8 cellular contexts compared by ENCODE assay signal in genomic region chr14:60485600-60486251, GRCh38. TPM values are rescaled to one million over a fixed set of nuclear protein-coding genes. Genes with fewer than 3 reads are reported as not detected.
DNase-seq lines count a peak whose midpoint lies in the region; ATAC-seq and TF ChIP-seq lines count a peak whose summit lies in the region.

Gene C14orf39, minus strand, starts transcription at chr14:60486063. Its CDS starts 985 bp downstream, at chr14:60485078.

- no peak within 1 kb of the TSS for H3K27ac ChIP-seq in PC-9
- no peak within 1 kb of the TSS for H3K27ac ChIP-seq in skeletal muscle tissue (ENCODE audit: low read depth, low read length)

- H3K9me3 ChIP-seq in PC-9 (ENCODE audit: insufficient read depth, low read depth): no peaks in the 10 kb centered on the region
- no peaks in the 10 kb centered on the region for H3K9me3 ChIP-seq in skeletal muscle tissue (ENCODE audit: control insufficient read depth in 3 of 3, low read length in 3 of 3)

- TF ChIP-seq CTCF in PC-9 (conservative IDR thresholded peaks at IDR 0.05): no peak

- no peak within 1 kb of the TSS for H3K9ac ChIP-seq in skeletal muscle tissue (ENCODE audit: low read depth in 1 of 3, low read length in 3 of 3)

- ATAC-seq in GM21360 (IDR thresholded peaks at IDR 0.05; ENCODE audit: unreplicated experiment) (peak; percentile 48), left lobe of liver (no peak), GM21447 (IDR thresholded peaks at IDR 0.05; ENCODE audit: unreplicated experiment) (no peak), GM19463 (IDR thresholded peaks at IDR 0.05; ENCODE audit: unreplicated experiment) (no peak)

- no peaks in the 10 kb centered on the region for H3K27me3 ChIP-seq in PC-9 (ENCODE audit: insufficient read depth, low read depth)
- peaks cover 0 to 12% (median 12%) of the 10 kb centered on the region in 3 donors for H3K27me3 ChIP-seq in skeletal muscle tissue (ENCODE audit: control insufficient read depth in 3 of 3, insufficient read depth in 3 of 3, low read length in 3 of 3)

- H3K36me3 ChIP-seq in PC-9 (ENCODE audit: low read depth): no peaks in the 10 kb centered on the region
- no peaks in the 10 kb centered on the region for H3K36me3 ChIP-seq in skeletal muscle tissue (ENCODE audit: control insufficient read depth in 3 of 3, insufficient read depth in 3 of 3, low read length in 3 of 3)

- intact Hi-C loops in PC-9 (cut with micrococcal nuclease; ENCODE audit: unreplicated experiment): loop anchor here (5.0 kb wide), 2 partner anchors 133 to 298 kb away; no protein-coding TSS in a partner anchor

- CTCF ChIA-PET in PC-9 (lab: Charles Lee): no interaction called here

- no peaks in the 10 kb centered on the region for H3F3A ChIP-seq in PC-9 (ENCODE audit: insufficient read depth, low read depth)

- H3K4me1 ChIP-seq in PC-9 (replicated peaks; ENCODE audit: insufficient read depth) (no peaks in the 10 kb centered on the region), skeletal muscle tissue (ENCODE audit: control insufficient read depth in 3 of 3, insufficient read depth in 3 of 3, low read length in 3 of 3) (peaks cover 0 to 6% (median 0%) of the 10 kb centered on the region in 3 donors)

- H4K20me1 ChIP-seq in PC-9 (ENCODE audit: insufficient read depth): no peaks in the 10 kb centered on the region

- BruUV-seq in PC-9 (replicated peaks; lab: Mats Ljungman, UMichigan): no TSS peak

- H3K4me2 ChIP-seq in PC-9: no peak within 1 kb of the TSS

- H3K79me2 ChIP-seq in PC-9 (ENCODE audit: low read depth): no peaks in the 10 kb centered on the region

- peak within 1 kb of the TSS; percentile 53; the same call in 1 of the 2 replicates for H2AFZ ChIP-seq in PC-9

- no peaks in the 10 kb centered on the region for H3K9me2 ChIP-seq in PC-9 (ENCODE audit: insufficient read depth)

- H3K4me3 ChIP-seq in PC-9 (no peak within 1 kb of the TSS), skeletal muscle tissue (ENCODE audit: low read length in 3 of 3) (peak within 1 kb of the TSS; percentile 45 to 72 (median 57))

- POLR2A ChIA-PET in PC-9 (lab: Charles Lee; ENCODE audit: unreplicated experiment): no interaction called here

- DNase-seq in PC-9: no peak
- peak; percentile 2 for DNase-seq in fibroblast of the conjunctiva (ENCODE audit: low read depth)
- no peak for DNase-seq in effector CD8-positive, alpha-beta T cell (lab: John Stamatoyannopoulos, UW)
- DNase-seq in left lobe of liver (ENCODE audit: low spot score): no peak

RNA-seq across cellular contexts. Expression of gene C14orf39, which starts in this region (rescaled TPM):
- total RNA-seq in PC-9 (2021): not detected in 2 replicates
- 2.1 TPM for total RNA-seq in skeletal muscle tissue
- not detected for total RNA-seq in left lobe of liver
